In the genomic region with DNA sequence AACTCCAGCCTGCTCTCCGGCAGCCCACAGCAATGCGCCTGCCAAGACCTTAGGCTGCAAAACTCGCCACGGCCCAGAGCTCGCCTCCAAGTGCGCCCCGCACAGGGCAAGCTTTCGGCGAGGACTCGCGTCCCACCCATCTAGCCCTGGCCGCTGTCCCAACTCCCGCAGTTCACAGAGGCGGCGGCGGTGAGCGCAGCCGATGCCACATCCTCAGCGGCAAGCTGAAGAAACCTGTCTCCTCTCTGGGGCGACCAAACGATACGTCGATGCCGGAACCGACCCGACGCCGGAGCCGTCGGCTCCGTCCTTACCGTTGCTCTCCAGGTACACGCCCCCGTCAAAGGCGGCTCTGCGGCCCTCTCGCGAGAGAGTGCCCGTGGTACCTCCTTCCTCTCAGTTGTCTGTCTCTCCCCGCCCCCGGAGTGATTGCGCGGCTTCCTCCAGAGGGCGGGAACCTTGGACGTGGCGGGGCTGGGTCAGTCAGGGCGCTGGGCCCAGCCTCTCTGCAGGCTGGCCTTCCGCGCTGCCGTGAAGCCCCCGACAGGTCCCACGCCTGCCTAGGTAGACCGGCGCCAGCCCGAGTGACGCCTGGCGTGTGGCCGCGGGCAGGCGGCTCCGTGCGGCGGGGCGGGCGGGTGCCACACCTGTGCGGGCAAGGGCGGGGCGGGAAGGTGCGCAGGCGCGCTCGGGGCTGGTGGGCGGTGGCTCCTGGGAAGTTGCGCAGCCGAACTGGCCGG, we compare ENCODE assay signal across 1 cellular context.
A peak's percentile ranks its signal among the peaks of the same experiment; 100 is the strongest.
TF ChIP-seq lines count a peak whose summit lies in the region.

No MANE protein-coding gene starts in this region.

TF ChIP-seq in K562, 482 proteins besides CTCF, POLR2A, EP300 and RAD21 (continued from another document and continues in another):
- TF ChIP-seq, protein P1, sequence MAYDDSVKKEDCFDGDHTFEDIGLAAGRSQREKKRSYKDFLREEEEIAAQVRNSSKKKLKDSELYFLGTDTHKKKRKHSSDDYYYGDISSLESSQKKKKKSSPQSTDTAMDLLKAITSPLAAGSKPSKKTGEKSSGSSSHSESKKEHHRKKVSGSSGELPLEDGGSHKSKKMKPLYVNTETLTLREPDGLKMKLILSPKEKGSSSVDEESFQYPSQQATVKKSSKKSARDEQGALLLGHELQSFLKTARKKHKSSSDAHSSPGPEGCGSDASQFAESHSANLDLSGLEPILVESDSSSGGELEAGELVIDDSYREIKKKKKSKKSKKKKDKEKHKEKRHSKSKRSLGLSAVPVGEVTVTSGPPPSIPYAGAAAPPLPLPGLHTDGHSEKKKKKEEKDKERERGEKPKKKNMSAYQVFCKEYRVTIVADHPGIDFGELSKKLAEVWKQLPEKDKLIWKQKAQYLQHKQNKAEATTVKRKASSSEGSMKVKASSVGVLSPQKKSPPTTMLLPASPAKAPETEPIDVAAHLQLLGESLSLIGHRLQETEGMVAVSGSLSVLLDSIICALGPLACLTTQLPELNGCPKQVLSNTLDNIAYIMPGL (CRISPR knock-in tag; IDR thresholded peaks at IDR 0.05), result peak; percentile 88
- TF ChIP-seq POLR2H (tag; IDR thresholded peaks at IDR 0.05; ENCODE audit: low read depth) (peak; percentile 75), HDAC1 (IDR thresholded peaks at IDR 0.05) (peak in 1 of 2 experiments; percentile 87; a peak in 2 of 4 replicates), CREBBP (IDR thresholded peaks at IDR 0.05; ENCODE audit: low read depth, low read length) (no peak), FOXK2 (conservative IDR thresholded peaks at IDR 0.05 in 1 of 2, IDR thresholded peaks at IDR 0.05 in 1 of 2; ENCODE audit: low read depth in 2 of 2) (peak in 1 of 2 experiments; percentile 57; a peak in 2 of 4 replicates), CBX3 (IDR thresholded peaks at IDR 0.05; ENCODE audit: borderline replicate concordance in 1 of 2, low read length in 2 of 2) (peak in 1 of 2 experiments; percentile 68; a peak in 2 of 3 replicates), GTF2F1 (IDR thresholded peaks at IDR 0.05; ENCODE audit: low read depth, low read length) (peak; percentile 21; the same call in 1 of the 2 replicates), HCFC1 (IDR thresholded peaks at IDR 0.05; ENCODE audit: low read depth, low read length) (no peak), KDM4B (IDR thresholded peaks at IDR 0.05; ENCODE audit: borderline replicate concordance in 2 of 2, low read depth in 1 of 2) (0 out of 4 replicates have a peak, but pooled peaks of 1 of the 2 experiments have one; percentile 23), SMARCA4 (IDR thresholded peaks at IDR 0.05) (0 out of 2 replicates have a peak, but pooled peaks have one; percentile 7), EGR1 (conservative IDR thresholded peaks at IDR 0.05) (peak; percentile 94), ZNF175 (CRISPR knock-in tag; IDR thresholded peaks at IDR 0.05; ENCODE audit: low read depth) (no peak), THRAP3 (IDR thresholded peaks at IDR 0.05; ENCODE audit: borderline replicate concordance) (no peak)
- TF ChIP-seq, protein P2, sequence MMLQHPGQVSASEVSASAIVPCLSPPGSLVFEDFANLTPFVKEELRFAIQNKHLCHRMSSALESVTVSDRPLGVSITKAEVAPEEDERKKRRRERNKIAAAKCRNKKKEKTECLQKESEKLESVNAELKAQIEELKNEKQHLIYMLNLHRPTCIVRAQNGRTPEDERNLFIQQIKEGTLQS (IDR thresholded peaks at IDR 0.05), result no peak; the same call in 1 of the 2 replicates
- TF ChIP-seq, protein P2 (CRISPR knock-in tag; conservative IDR thresholded peaks at IDR 0.05), result 0 out of 2 replicates have a peak, but pooled peaks have one; percentile 27
- TF ChIP-seq, protein P3, sequence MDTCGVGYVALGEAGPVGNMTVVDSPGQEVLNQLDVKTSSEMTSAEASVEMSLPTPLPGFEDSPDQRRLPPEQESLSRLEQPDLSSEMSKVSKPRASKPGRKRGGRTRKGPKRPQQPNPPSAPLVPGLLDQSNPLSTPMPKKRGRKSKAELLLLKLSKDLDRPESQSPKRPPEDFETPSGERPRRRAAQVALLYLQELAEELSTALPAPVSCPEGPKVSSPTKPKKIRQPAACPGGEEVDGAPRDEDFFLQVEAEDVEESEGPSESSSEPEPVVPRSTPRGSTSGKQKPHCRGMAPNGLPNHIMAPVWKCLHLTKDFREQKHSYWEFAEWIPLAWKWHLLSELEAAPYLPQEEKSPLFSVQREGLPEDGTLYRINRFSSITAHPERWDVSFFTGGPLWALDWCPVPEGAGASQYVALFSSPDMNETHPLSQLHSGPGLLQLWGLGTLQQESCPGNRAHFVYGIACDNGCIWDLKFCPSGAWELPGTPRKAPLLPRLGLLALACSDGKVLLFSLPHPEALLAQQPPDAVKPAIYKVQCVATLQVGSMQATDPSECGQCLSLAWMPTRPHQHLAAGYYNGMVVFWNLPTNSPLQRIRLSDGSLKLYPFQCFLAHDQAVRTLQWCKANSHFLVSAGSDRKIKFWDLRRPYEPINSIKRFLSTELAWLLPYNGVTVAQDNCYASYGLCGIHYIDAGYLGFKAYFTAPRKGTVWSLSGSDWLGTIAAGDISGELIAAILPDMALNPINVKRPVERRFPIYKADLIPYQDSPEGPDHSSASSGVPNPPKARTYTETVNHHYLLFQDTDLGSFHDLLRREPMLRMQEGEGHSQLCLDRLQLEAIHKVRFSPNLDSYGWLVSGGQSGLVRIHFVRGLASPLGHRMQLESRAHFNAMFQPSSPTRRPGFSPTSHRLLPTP (IDR thresholded peaks at IDR 0.05; ENCODE audit: borderline replicate concordance, extremely low read depth, insufficient read length), result no peak
- TF ChIP-seq, protein P4, sequence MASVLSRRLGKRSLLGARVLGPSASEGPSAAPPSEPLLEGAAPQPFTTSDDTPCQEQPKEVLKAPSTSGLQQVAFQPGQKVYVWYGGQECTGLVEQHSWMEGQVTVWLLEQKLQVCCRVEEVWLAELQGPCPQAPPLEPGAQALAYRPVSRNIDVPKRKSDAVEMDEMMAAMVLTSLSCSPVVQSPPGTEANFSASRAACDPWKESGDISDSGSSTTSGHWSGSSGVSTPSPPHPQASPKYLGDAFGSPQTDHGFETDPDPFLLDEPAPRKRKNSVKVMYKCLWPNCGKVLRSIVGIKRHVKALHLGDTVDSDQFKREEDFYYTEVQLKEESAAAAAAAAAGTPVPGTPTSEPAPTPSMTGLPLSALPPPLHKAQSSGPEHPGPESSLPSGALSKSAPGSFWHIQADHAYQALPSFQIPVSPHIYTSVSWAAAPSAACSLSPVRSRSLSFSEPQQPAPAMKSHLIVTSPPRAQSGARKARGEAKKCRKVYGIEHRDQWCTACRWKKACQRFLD (CRISPR knock-in tag; IDR thresholded peaks at IDR 0.05), result peak; percentile 69; the same call in 1 of the 2 replicates
- TF ChIP-seq, protein P5, sequence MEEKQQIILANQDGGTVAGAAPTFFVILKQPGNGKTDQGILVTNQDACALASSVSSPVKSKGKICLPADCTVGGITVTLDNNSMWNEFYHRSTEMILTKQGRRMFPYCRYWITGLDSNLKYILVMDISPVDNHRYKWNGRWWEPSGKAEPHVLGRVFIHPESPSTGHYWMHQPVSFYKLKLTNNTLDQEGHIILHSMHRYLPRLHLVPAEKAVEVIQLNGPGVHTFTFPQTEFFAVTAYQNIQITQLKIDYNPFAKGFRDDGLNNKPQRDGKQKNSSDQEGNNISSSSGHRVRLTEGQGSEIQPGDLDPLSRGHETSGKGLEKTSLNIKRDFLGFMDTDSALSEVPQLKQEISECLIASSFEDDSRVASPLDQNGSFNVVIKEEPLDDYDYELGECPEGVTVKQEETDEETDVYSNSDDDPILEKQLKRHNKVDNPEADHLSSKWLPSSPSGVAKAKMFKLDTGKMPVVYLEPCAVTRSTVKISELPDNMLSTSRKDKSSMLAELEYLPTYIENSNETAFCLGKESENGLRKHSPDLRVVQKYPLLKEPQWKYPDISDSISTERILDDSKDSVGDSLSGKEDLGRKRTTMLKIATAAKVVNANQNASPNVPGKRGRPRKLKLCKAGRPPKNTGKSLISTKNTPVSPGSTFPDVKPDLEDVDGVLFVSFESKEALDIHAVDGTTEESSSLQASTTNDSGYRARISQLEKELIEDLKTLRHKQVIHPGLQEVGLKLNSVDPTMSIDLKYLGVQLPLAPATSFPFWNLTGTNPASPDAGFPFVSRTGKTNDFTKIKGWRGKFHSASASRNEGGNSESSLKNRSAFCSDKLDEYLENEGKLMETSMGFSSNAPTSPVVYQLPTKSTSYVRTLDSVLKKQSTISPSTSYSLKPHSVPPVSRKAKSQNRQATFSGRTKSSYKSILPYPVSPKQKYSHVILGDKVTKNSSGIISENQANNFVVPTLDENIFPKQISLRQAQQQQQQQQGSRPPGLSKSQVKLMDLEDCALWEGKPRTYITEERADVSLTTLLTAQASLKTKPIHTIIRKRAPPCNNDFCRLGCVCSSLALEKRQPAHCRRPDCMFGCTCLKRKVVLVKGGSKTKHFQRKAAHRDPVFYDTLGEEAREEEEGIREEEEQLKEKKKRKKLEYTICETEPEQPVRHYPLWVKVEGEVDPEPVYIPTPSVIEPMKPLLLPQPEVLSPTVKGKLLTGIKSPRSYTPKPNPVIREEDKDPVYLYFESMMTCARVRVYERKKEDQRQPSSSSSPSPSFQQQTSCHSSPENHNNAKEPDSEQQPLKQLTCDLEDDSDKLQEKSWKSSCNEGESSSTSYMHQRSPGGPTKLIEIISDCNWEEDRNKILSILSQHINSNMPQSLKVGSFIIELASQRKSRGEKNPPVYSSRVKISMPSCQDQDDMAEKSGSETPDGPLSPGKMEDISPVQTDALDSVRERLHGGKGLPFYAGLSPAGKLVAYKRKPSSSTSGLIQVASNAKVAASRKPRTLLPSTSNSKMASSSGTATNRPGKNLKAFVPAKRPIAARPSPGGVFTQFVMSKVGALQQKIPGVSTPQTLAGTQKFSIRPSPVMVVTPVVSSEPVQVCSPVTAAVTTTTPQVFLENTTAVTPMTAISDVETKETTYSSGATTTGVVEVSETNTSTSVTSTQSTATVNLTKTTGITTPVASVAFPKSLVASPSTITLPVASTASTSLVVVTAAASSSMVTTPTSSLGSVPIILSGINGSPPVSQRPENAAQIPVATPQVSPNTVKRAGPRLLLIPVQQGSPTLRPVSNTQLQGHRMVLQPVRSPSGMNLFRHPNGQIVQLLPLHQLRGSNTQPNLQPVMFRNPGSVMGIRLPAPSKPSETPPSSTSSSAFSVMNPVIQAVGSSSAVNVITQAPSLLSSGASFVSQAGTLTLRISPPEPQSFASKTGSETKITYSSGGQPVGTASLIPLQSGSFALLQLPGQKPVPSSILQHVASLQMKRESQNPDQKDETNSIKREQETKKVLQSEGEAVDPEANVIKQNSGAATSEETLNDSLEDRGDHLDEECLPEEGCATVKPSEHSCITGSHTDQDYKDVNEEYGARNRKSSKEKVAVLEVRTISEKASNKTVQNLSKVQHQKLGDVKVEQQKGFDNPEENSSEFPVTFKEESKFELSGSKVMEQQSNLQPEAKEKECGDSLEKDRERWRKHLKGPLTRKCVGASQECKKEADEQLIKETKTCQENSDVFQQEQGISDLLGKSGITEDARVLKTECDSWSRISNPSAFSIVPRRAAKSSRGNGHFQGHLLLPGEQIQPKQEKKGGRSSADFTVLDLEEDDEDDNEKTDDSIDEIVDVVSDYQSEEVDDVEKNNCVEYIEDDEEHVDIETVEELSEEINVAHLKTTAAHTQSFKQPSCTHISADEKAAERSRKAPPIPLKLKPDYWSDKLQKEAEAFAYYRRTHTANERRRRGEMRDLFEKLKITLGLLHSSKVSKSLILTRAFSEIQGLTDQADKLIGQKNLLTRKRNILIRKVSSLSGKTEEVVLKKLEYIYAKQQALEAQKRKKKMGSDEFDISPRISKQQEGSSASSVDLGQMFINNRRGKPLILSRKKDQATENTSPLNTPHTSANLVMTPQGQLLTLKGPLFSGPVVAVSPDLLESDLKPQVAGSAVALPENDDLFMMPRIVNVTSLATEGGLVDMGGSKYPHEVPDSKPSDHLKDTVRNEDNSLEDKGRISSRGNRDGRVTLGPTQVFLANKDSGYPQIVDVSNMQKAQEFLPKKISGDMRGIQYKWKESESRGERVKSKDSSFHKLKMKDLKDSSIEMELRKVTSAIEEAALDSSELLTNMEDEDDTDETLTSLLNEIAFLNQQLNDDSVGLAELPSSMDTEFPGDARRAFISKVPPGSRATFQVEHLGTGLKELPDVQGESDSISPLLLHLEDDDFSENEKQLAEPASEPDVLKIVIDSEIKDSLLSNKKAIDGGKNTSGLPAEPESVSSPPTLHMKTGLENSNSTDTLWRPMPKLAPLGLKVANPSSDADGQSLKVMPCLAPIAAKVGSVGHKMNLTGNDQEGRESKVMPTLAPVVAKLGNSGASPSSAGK (IDR thresholded peaks at IDR 0.05), result peak; percentile 98
- TF ChIP-seq, protein P6, sequence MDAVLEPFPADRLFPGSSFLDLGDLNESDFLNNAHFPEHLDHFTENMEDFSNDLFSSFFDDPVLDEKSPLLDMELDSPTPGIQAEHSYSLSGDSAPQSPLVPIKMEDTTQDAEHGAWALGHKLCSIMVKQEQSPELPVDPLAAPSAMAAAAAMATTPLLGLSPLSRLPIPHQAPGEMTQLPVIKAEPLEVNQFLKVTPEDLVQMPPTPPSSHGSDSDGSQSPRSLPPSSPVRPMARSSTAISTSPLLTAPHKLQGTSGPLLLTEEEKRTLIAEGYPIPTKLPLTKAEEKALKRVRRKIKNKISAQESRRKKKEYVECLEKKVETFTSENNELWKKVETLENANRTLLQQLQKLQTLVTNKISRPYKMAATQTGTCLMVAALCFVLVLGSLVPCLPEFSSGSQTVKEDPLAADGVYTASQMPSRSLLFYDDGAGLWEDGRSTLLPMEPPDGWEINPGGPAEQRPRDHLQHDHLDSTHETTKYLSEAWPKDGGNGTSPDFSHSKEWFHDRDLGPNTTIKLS (IDR thresholded peaks at IDR 0.05; ENCODE audit: borderline replicate concordance, low read depth), result peak; percentile 96
- TF ChIP-seq, protein P7, sequence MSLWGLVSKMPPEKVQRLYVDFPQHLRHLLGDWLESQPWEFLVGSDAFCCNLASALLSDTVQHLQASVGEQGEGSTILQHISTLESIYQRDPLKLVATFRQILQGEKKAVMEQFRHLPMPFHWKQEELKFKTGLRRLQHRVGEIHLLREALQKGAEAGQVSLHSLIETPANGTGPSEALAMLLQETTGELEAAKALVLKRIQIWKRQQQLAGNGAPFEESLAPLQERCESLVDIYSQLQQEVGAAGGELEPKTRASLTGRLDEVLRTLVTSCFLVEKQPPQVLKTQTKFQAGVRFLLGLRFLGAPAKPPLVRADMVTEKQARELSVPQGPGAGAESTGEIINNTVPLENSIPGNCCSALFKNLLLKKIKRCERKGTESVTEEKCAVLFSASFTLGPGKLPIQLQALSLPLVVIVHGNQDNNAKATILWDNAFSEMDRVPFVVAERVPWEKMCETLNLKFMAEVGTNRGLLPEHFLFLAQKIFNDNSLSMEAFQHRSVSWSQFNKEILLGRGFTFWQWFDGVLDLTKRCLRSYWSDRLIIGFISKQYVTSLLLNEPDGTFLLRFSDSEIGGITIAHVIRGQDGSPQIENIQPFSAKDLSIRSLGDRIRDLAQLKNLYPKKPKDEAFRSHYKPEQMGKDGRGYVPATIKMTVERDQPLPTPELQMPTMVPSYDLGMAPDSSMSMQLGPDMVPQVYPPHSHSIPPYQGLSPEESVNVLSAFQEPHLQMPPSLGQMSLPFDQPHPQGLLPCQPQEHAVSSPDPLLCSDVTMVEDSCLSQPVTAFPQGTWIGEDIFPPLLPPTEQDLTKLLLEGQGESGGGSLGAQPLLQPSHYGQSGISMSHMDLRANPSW (CRISPR knock-in tag; IDR thresholded peaks at IDR 0.05), result 0 out of 2 replicates have a peak, but pooled peaks have one; percentile 94
